Comparison of ENCODE assay signal across 31 cellular contexts in genomic region chr14:41062826-41063225, GRCh38.
DNase-seq lines count a peak whose midpoint lies in the region; ATAC-seq and TF ChIP-seq lines count a peak whose summit lies in the region.
"Had no signal": no experiment of that assay in that cellular context is flagged by ENCODE, and none has a peak within 500 bp of the region (broad histone marks: within the 10 kb centered on the region; RNA-seq: fewer than 3 reads in every experiment).

No MANE protein-coding gene starts in this region.

- H3K14ac ChIP-seq in mesenchymal stem cell (ENCODE audit: low read length in 2 of 2): no peak overlapping the region

- H3K4me3 ChIP-seq in mesenchymal stem cell (ENCODE audit: insufficient read depth in 1 of 2, low read depth in 1 of 2, low read length in 2 of 2): no peak overlapping the region
- no peak overlapping the region for H3K4me3 ChIP-seq in left ventricle myocardium inferior
- H3K4me3 ChIP-seq in heart right ventricle: no peak overlapping the region
- H3K4me3 ChIP-seq in osteoblast (ENCODE audit: insufficient read depth, low read length): no peak overlapping the region
- H3K4me3 ChIP-seq: adrenal gland, BLaER1, esophagus muscularis mucosa, gastrocnemius medialis, lower lobe of right lung, pancreas, SJSA1, spleen, tibial nerve had no signal

- intact Hi-C loops in left ventricle myocardium inferior (cut with micrococcal nuclease) (no loop called here), heart right ventricle (cut with DNase I) (no loop called here)

- TF ChIP-seq CTCF in left ventricle myocardium inferior (IDR thresholded peaks at IDR 0.05; ENCODE audit: borderline replicate concordance) (no peak), heart right ventricle (IDR thresholded peaks at IDR 0.05) (no peak), osteoblast (IDR thresholded peaks at IDR 0.05; ENCODE audit: extremely low read depth, low read depth, low read length) (no peak)

- H3K9me3 ChIP-seq in mesenchymal stem cell (ENCODE audit: control insufficient read depth, low read length) (no peaks in the 10 kb centered on the region), left ventricle myocardium inferior (replicated peaks) (no peaks in the 10 kb centered on the region), heart right ventricle (no peaks in the 10 kb centered on the region), osteoblast (ENCODE audit: low read depth, low read length) (no peaks in the 10 kb centered on the region)
- H3K9me3 ChIP-seq: adrenal gland, BLaER1, esophagus muscularis mucosa, gastrocnemius medialis, lower lobe of right lung, pancreas, SJSA1, spleen, tibial nerve had no signal

- H3K4me1 ChIP-seq in mesenchymal stem cell (ENCODE audit: control insufficient read depth, insufficient read depth, low read depth, low read length): no peaks in the 10 kb centered on the region
- no peaks in the 10 kb centered on the region for H3K4me1 ChIP-seq in left ventricle myocardium inferior
- no peaks in the 10 kb centered on the region for H3K4me1 ChIP-seq in heart right ventricle
- H3K4me1 ChIP-seq in osteoblast (ENCODE audit: insufficient read depth, low read length): no peaks in the 10 kb centered on the region
- H3K4me1 ChIP-seq: adrenal gland, BLaER1, esophagus muscularis mucosa, gastrocnemius medialis, lower lobe of right lung, pancreas, SJSA1, spleen, tibial nerve had no signal

- no peak for TF ChIP-seq POLR2A in erythroblast (IDR thresholded peaks at IDR 0.05; ENCODE audit: low read length)

- no peak overlapping the region for H3K18ac ChIP-seq in mesenchymal stem cell (ENCODE audit: low read depth in 1 of 2, low read length in 2 of 2)

- H4K91ac ChIP-seq in mesenchymal stem cell (ENCODE audit: low read length): no peak overlapping the region

- H3K27me3 ChIP-seq in mesenchymal stem cell (ENCODE audit: control insufficient read depth in 1 of 2, insufficient read depth in 1 of 2, low read length in 2 of 2) (no peaks in the 10 kb centered on the region), left ventricle myocardium inferior (ENCODE audit: low read depth) (no peaks in the 10 kb centered on the region), heart right ventricle (no peaks in the 10 kb centered on the region), osteoblast (ENCODE audit: insufficient read depth, low read length) (no peaks in the 10 kb centered on the region)
- H3K27me3 ChIP-seq: adrenal gland, BLaER1, esophagus muscularis mucosa, gastrocnemius medialis, pancreas, SJSA1, spleen, tibial nerve had no signal

- H3K36me3 ChIP-seq in mesenchymal stem cell (ENCODE audit: control insufficient read depth in 1 of 2, insufficient read depth in 2 of 2, low read depth in 1 of 2, low read length in 2 of 2) (no peaks in the 10 kb centered on the region), left ventricle myocardium inferior (no peaks in the 10 kb centered on the region), heart right ventricle (no peaks in the 10 kb centered on the region), osteoblast (ENCODE audit: insufficient read depth, low read length) (no peaks in the 10 kb centered on the region)
- H3K36me3 ChIP-seq: adrenal gland, BLaER1, esophagus muscularis mucosa, gastrocnemius medialis, lower lobe of right lung, pancreas, SJSA1, spleen, tibial nerve had no signal

- H2BK5ac ChIP-seq in mesenchymal stem cell (ENCODE audit: low read depth, low read length, poor library complexity, severe bottlenecking): no peak overlapping the region

- H3K9ac ChIP-seq in mesenchymal stem cell (ENCODE audit: low read length): no peak overlapping the region
- H3K9ac ChIP-seq: BLaER1 had no signal

- peak; percentile 5 for DNase-seq in DMS53 treated with DMSO at 0.1 percent for 48 hours (lab: John Stamatoyannopoulos, UW; ENCODE audit: unreplicated experiment)
- DNase-seq in RKO (ENCODE audit: low spot score): peak; percentile 80
- peak; percentile 14 for DNase-seq in epithelial cell of prostate (ENCODE audit: low read depth, low spot score)
- DNase-seq in mesenchymal stem cell: peak; percentile 1
- DNase-seq in left ventricle myocardium inferior: no peak
- no peak for DNase-seq in erythroblast (lab: John Stamatoyannopoulos, UW)
- DNase-seq in heart right ventricle: no peak
- no peak for DNase-seq in osteoblast (ENCODE audit: insufficient read length, low spot score, missing footprints)
- DNase-seq: activated CD4-positive, CD25-positive, alpha-beta regulatory T cell; activated CD8-positive, alpha-beta memory T cell treated with anti-CD3 and anti-CD28 coated beads, Interleukin-2, amount 10 ng/mL, durations not matched to agents 7 days and 5 days; activated naive CD4-positive, alpha-beta T cell; activated T-cell treated with anti-CD3 and anti-CD28 coated beads, Interleukin-2, amount 50 U/mL, for 72 hours; adrenal gland; COR-L47; DND-41; effector CD8-positive, alpha-beta T cell; gastrocnemius medialis; lower lobe of right lung; NCI-H1105; NCI-H1930; NCI-H526 treated with DMSO at 0.1 percent for 48 hours; pancreas; right cardiac atrium; spleen; stimulated activated CD4-positive, alpha-beta T cell treated with anti-CD3 and anti-CD28 coated beads, Interleukin-2, amount 100 ng/mL, for 48 hours; T-helper 1 cell had no signal

- H2BK12ac ChIP-seq in mesenchymal stem cell (ENCODE audit: low read length in 2 of 2): no peak overlapping the region

- H2AFZ ChIP-seq in mesenchymal stem cell (ENCODE audit: low read depth, low read length) (no peak overlapping the region), osteoblast (ENCODE audit: low read length) (no peak overlapping the region)

- no peak overlapping the region for H2AK5ac ChIP-seq in mesenchymal stem cell (ENCODE audit: low read length, severe bottlenecking)

- no CpG with 5 or more reads among the region's 1 CpG for WGBS in mesenchymal stem cell
- 81 to 87% methylated on average over 1 of the region's 1 CpG for WGBS in heart right ventricle, 2 donors

- H3K79me2 ChIP-seq in osteoblast (ENCODE audit: insufficient read depth, low read length): no peaks in the 10 kb centered on the region

- H4K20me1 ChIP-seq in osteoblast (ENCODE audit: insufficient read depth, low read length): no peaks in the 10 kb centered on the region
- H4K20me1 ChIP-seq: BLaER1 had no signal

- no peak overlapping the region for H3K4ac ChIP-seq in mesenchymal stem cell (ENCODE audit: low read depth in 1 of 2, low read length in 2 of 2)

- H3K4me2 ChIP-seq in mesenchymal stem cell (ENCODE audit: low read length, poor library complexity, severe bottlenecking) (no peak overlapping the region), osteoblast (ENCODE audit: insufficient read depth, low read length) (no peak overlapping the region)
- H3K4me2 ChIP-seq: BLaER1 had no signal

- H3K27ac ChIP-seq in epithelial cell of prostate (no peak overlapping the region), mesenchymal stem cell (ENCODE audit: low read length, poor library complexity, severe bottlenecking) (no peak overlapping the region), left ventricle myocardium inferior (replicated peaks) (no peak overlapping the region), heart right ventricle (no peak overlapping the region), osteoblast (ENCODE audit: low read depth, low read length) (no peak overlapping the region)
- H3K27ac ChIP-seq: adrenal gland, BLaER1, esophagus muscularis mucosa, gastrocnemius medialis, lower lobe of right lung, pancreas, SJSA1, spleen, tibial nerve had no signal

- H4K8ac ChIP-seq in mesenchymal stem cell (ENCODE audit: low read length): no peak overlapping the region

- H3K23ac ChIP-seq in mesenchymal stem cell (ENCODE audit: low read length in 2 of 2): no peak overlapping the region

- no peak for ATAC-seq in heart right ventricle
- ATAC-seq: activated CD8-positive, alpha-beta memory T cell treated with anti-CD3 and anti-CD28 coated beads, Interleukin-2, amount 10 ng/mL, durations not matched to agents 7 days and 5 days; activated T-cell treated with anti-CD3 and anti-CD28 coated beads, Interleukin-2, amount 50 U/mL, for 72 hours; gastrocnemius medialis; lower lobe of right lung; Panc1; pancreas; right cardiac atrium had no signal

- H2BK120ac ChIP-seq in mesenchymal stem cell (ENCODE audit: low read depth, low read length): no peak overlapping the region

- no peak overlapping the region for H2BK15ac ChIP-seq in mesenchymal stem cell (ENCODE audit: low read depth, poor library complexity, severe bottlenecking)

- H3K79me1 ChIP-seq in mesenchymal stem cell (replicated peaks; ENCODE audit: low read length, poor library complexity, severe bottlenecking): no peaks in the 10 kb centered on the region

Comparison
In these comparisons a context has a peak if more than half of its experiments do, and no peak if none do; other contexts are left out.
1. DNase-seq: peak in DMS53 treated with DMSO at 0.1 percent for 48 hours (single experiment), RKO (single experiment), epithelial cell of prostate (single experiment) and mesenchymal stem cell (single experiment); none in left ventricle myocardium inferior (single experiment), erythroblast (0 of 2), heart right ventricle (0 of 2) and osteoblast (single experiment).